Comparison of ENCODE assay signal across 16 cellular contexts in genomic region chr20:41367393-41367695, GRCh38. TPM values are rescaled to one million over a fixed set of nuclear protein-coding genes. Genes with fewer than 3 reads are reported as not detected.
A peak's percentile ranks its signal among the peaks of the same experiment; 100 is the strongest.
DNase-seq lines count a peak whose midpoint lies in the region; ATAC-seq and TF ChIP-seq lines count a peak whose summit lies in the region.
"Had no signal": no experiment of that assay in that cellular context is flagged by ENCODE, and none has a peak within 500 bp of the region (broad histone marks: within the 10 kb centered on the region; RNA-seq: fewer than 3 reads in every experiment).

No MANE protein-coding gene starts in this region.

- H3K9me2 ChIP-seq in hepatocyte (replicated peaks; ENCODE audit: insufficient read depth) = no peaks in the 10 kb centered on the region

- CTCF ChIA-PET in activated naive CD4-positive, alpha-beta T cell treated with anti-CD3 and anti-CD28 coated beads, Interleukin-2, amount 10 ng/mL, durations not matched to agents 7 days and 5 days (lab: Charles Lee) = no interaction called here

- no peaks in the 10 kb centered on the region for H3K36me3 Mint-ChIP-seq in activated naive CD4-positive, alpha-beta T cell treated with anti-CD3 and anti-CD28 coated beads, Interleukin-2, amount 10 ng/mL, durations not matched to agents 7 days and 5 days
- H3K36me3 Mint-ChIP-seq in progenitor cell of endocrine pancreas (ENCODE audit: insufficient read depth) = no peaks in the 10 kb centered on the region

- ATAC-seq in RWPE2 (ENCODE audit: low read depth) (no peak), HG02571 (IDR thresholded peaks at IDR 0.05; ENCODE audit: unreplicated experiment) (no peak), GM18858 (IDR thresholded peaks at IDR 0.05; ENCODE audit: unreplicated experiment) (no peak)
- ATAC-seq: activated CD4-positive, CD25-positive, alpha-beta regulatory T cell treated with anti-CD3 and anti-CD28 coated beads, Interleukin-2, amount 50 U/mL, for 24 hours; body of pancreas; left lobe of liver; Panc1 had no signal

- DNase-seq in activated naive CD4-positive, alpha-beta T cell treated with anti-CD3 and anti-CD28 coated beads, Interleukin-2, amount 10 ng/mL, durations not matched to agents 7 days and 5 days = no peak
- no peak for DNase-seq in activated naive CD4-positive, alpha-beta T cell (lab: John Stamatoyannopoulos, UW)
- DNase-seq in RWPE2 (ENCODE audit: low spot score) (peak; percentile 74), hepatocyte (ENCODE audit: low spot score) (no peak), progenitor cell of endocrine pancreas (ENCODE audit: low spot score, unreplicated experiment) (no peak), SKM-1 (lab: John Stamatoyannopoulos, UW; ENCODE audit: unreplicated experiment) (no peak)
- DNase-seq: body of pancreas; DMS 273 treated with DMSO at 0.1 percent for 48 hours; stimulated activated CD4-positive, alpha-beta T cell treated with anti-CD3 and anti-CD28 coated beads, Interleukin-1b, Interleukin-23, amount 100 ng/mL, for 48 hours; transverse colon had no signal

- H3K4me3 ChIP-seq in RWPE2 (ENCODE audit: severe bottlenecking) = no peak overlapping the region
- no peak overlapping the region for H3K4me3 ChIP-seq in hepatocyte
- H3K4me3 ChIP-seq: body of pancreas had no signal

- peak overlapping the region; percentile 38 for H3K4me3 Mint-ChIP-seq in activated naive CD4-positive, alpha-beta T cell treated with anti-CD3 and anti-CD28 coated beads, Interleukin-2, amount 10 ng/mL, durations not matched to agents 7 days and 5 days
- H3K4me3 Mint-ChIP-seq in progenitor cell of endocrine pancreas (ENCODE audit: low read depth) = peak overlapping the region; percentile 68

- H3K4me2 ChIP-seq in hepatocyte = peak overlapping the region; percentile 87

- no peak overlapping the region for H2AFZ ChIP-seq in hepatocyte

- H3K4me1 ChIP-seq in RWPE2 (ENCODE audit: insufficient read depth, poor library complexity, severe bottlenecking) = no peaks in the 10 kb centered on the region
- no peaks in the 10 kb centered on the region for H3K4me1 ChIP-seq in hepatocyte (ENCODE audit: insufficient read depth)

- TF ChIP-seq CTCF in RWPE2 (IDR thresholded peaks at IDR 0.05; ENCODE audit: poor library complexity, severe bottlenecking) = no peak
- no peak for TF ChIP-seq CTCF in hepatocyte (IDR thresholded peaks at IDR 0.05; ENCODE audit: poor library complexity)
- no peak for TF ChIP-seq CTCF in progenitor cell of endocrine pancreas (IDR thresholded peaks at IDR 0.05; ENCODE audit: unreplicated experiment)

- H4K20me1 ChIP-seq in hepatocyte (ENCODE audit: insufficient read depth, poor library complexity, severe bottlenecking) = peaks cover 3% of the 10 kb centered on the region

- H3K27me3 ChIP-seq in RWPE2 (ENCODE audit: insufficient read depth, poor library complexity, severe bottlenecking) (peaks cover 36% of the 10 kb centered on the region), hepatocyte (peaks cover 42% of the 10 kb centered on the region)

- no peak overlapping the region for H3K27ac Mint-ChIP-seq in activated naive CD4-positive, alpha-beta T cell treated with anti-CD3 and anti-CD28 coated beads, Interleukin-2, amount 10 ng/mL, durations not matched to agents 7 days and 5 days
- no peak overlapping the region for H3K27ac Mint-ChIP-seq in progenitor cell of endocrine pancreas

- H3K36me3 ChIP-seq in RWPE2 (ENCODE audit: low read depth) = no peaks in the 10 kb centered on the region
- no peaks in the 10 kb centered on the region for H3K36me3 ChIP-seq in hepatocyte (replicated peaks; ENCODE audit: insufficient read depth, low read depth)
- H3K36me3 ChIP-seq: transverse colon had no signal

- peaks cover 5% of the 10 kb centered on the region for H3K4me1 Mint-ChIP-seq in activated naive CD4-positive, alpha-beta T cell treated with anti-CD3 and anti-CD28 coated beads, Interleukin-2, amount 10 ng/mL, durations not matched to agents 7 days and 5 days
- H3K4me1 Mint-ChIP-seq in progenitor cell of endocrine pancreas (ENCODE audit: low read depth) = peaks cover 2% of the 10 kb centered on the region

- H3K79me2 ChIP-seq in hepatocyte = no peaks in the 10 kb centered on the region

- H3K27ac ChIP-seq in RWPE2 (ENCODE audit: poor library complexity, severe bottlenecking) (no peak overlapping the region), hepatocyte (no peak overlapping the region)
- H3K27ac ChIP-seq: body of pancreas, transverse colon had no signal

- H3K9me3 Mint-ChIP-seq in activated naive CD4-positive, alpha-beta T cell treated with anti-CD3 and anti-CD28 coated beads, Interleukin-2, amount 10 ng/mL, durations not matched to agents 7 days and 5 days = peaks cover 5% of the 10 kb centered on the region
- H3K9me3 Mint-ChIP-seq in progenitor cell of endocrine pancreas (ENCODE audit: low read depth) = peaks cover 5% of the 10 kb centered on the region

- H3K9me3 ChIP-seq in RWPE2 (ENCODE audit: severe bottlenecking) (no peaks in the 10 kb centered on the region), hepatocyte (ENCODE audit: low read depth) (no peaks in the 10 kb centered on the region)
- H3K9me3 ChIP-seq: body of pancreas, transverse colon had no signal

- H3K27me3 Mint-ChIP-seq in activated naive CD4-positive, alpha-beta T cell treated with anti-CD3 and anti-CD28 coated beads, Interleukin-2, amount 10 ng/mL, durations not matched to agents 7 days and 5 days = peaks cover 60% of the 10 kb centered on the region
- peaks cover 48% of the 10 kb centered on the region for H3K27me3 Mint-ChIP-seq in progenitor cell of endocrine pancreas

- WGBS in hepatocyte (ENCODE audit: low lambda C conversion rate, missing lambda C conversion rate) = 67% methylated on average over 13 of the region's 13 CpGs

RNA-seq across cellular contexts. Expression of gene EMILIN3, which starts 0.7 kb away (rescaled TPM):
- 8.0 and 9.5 TPM in 2 replicates for total RNA-seq in hepatocyte
- polyA plus RNA-seq in hepatocyte = 2.8 and 3.0 TPM in 2 replicates
- 0.96 and 1.3 TPM in 2 replicates for total RNA-seq in progenitor cell of endocrine pancreas
- total RNA-seq: myocyte had no signal

RNA-seq across cellular contexts. Expression of gene LPIN3, which starts 26.7 kb away (rescaled TPM):
- total RNA-seq in hepatocyte = 14.9 and 22.4 TPM in 2 replicates
- 18.1 and 23.4 TPM in 2 replicates for polyA plus RNA-seq in hepatocyte
- 18.3 and 18.4 TPM in 2 replicates for total RNA-seq in progenitor cell of endocrine pancreas

RNA-seq across cellular contexts. Expression of gene ZHX3, which starts 49.8 kb away (rescaled TPM):
- total RNA-seq in hepatocyte (15.0 and 16.0 TPM in 2 replicates), progenitor cell of endocrine pancreas (8.9 and 9.1 TPM in 2 replicates)
- polyA plus RNA-seq in hepatocyte = 19.0 and 19.7 TPM in 2 replicates
